In the genomic region with DNA sequence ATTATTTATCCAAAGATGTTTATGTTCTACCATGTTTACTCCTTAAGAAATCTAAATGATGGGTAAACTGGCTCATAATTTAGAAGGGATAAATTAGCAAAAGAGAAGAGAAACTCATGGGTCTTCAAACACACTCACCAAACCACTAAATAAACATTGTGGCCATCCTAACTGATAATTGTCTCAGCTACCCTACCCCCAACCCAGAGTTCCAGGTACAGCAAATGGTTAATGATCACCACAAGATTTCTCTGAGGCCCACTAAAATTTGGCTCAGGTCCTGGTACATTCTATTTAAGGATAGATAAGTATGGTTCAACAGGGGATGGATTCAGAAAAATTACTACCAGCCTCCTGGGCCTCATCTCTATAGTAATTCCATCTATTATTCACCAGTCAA, we compare ENCODE assay signal across 23 cellular contexts. TPM values are rescaled to one million over a fixed set of nuclear protein-coding genes. Genes with fewer than 3 reads are reported as not detected.
DNase-seq lines count a peak whose midpoint lies in the region; ATAC-seq and TF ChIP-seq lines count a peak whose summit lies in the region.
"Had no signal": no experiment of that assay in that cellular context is flagged by ENCODE, and none has a peak within 500 bp of the region (broad histone marks: within the 10 kb centered on the region; RNA-seq: fewer than 3 reads in every experiment).

No MANE protein-coding gene starts in this region.

- H3K27ac Mint-ChIP-seq in activated naive CD4-positive, alpha-beta T cell treated with anti-CD3 and anti-CD28 coated beads, Interleukin-2, amount 50 U/mL, for 24 hours = peak overlapping the region; percentile 17
- H3K27ac Mint-ChIP-seq: activated B cell treated with CpG ODN at 0.5 μM for 24 hours; activated CD4-positive, alpha-beta memory T cell treated with anti-CD3 and anti-CD28 coated beads, Interleukin-2, amount 10 ng/mL, durations not matched to agents 7 days and 5 days; activated naive CD4-positive, alpha-beta T cell treated with anti-CD3 and anti-CD28 coated beads for 36 hours; brain had no signal

- no peak overlapping the region for H3K4me2 ChIP-seq in trophoblast cell (ENCODE audit: low read length)

- H3K9me3 Mint-ChIP-seq in activated naive CD4-positive, alpha-beta T cell treated with anti-CD3 and anti-CD28 coated beads, Interleukin-2, amount 50 U/mL, for 24 hours = no peaks in the 10 kb centered on the region
- H3K9me3 Mint-ChIP-seq: activated B cell treated with CpG ODN at 0.5 μM for 24 hours; activated CD4-positive, alpha-beta memory T cell treated with anti-CD3 and anti-CD28 coated beads, Interleukin-2, amount 10 ng/mL, durations not matched to agents 7 days and 5 days; activated naive CD4-positive, alpha-beta T cell treated with anti-CD3 and anti-CD28 coated beads for 36 hours had no signal

- H3K79me2 ChIP-seq in trophoblast cell (ENCODE audit: control insufficient read depth, insufficient read depth, low read length, poor library complexity) = no peaks in the 10 kb centered on the region

- H3K4me1 ChIP-seq in gastroesophageal sphincter = peaks cover 0 to 47% (median 3%) of the 10 kb centered on the region in 3 donors
- peaks cover 4% of the 10 kb centered on the region in 2 experiments for H3K4me1 ChIP-seq in trophoblast cell (ENCODE audit: control insufficient read depth in 1 of 2, insufficient read depth in 2 of 2, low read length in 2 of 2)

- TF ChIP-seq CTCF in fibroblast of villous mesenchyme (IDR thresholded peaks at IDR 0.05; ENCODE audit: insufficient read depth, low read depth, low read length) (no peak), gastroesophageal sphincter (IDR thresholded peaks at IDR 0.05) (no peak)

- no peak overlapping the region for H3K9ac ChIP-seq in trophoblast cell (ENCODE audit: low read length)

- no peak for TF ChIP-seq EP300 in gastroesophageal sphincter (IDR thresholded peaks at IDR 0.05)

- no peak overlapping the region for H4K91ac ChIP-seq in trophoblast cell (ENCODE audit: low read depth, low read length)

- H3K4me3 ChIP-seq in fibroblast of villous mesenchyme (ENCODE audit: low read depth, low read length) = no peak overlapping the region
- H3K4me3 ChIP-seq in gastroesophageal sphincter = no peak overlapping the region
- H3K4me3 ChIP-seq in trophoblast cell (ENCODE audit: low read depth, low read length) = no peak overlapping the region
- H3K4me3 ChIP-seq: coronary artery, heart right ventricle, lower lobe of right lung, SK-N-MC had no signal

- H3K18ac ChIP-seq in trophoblast cell (ENCODE audit: low read length) = no peak overlapping the region

- no peak overlapping the region for H3K23ac ChIP-seq in trophoblast cell (ENCODE audit: low read length)

- H3K36me3 ChIP-seq in gastroesophageal sphincter = peaks cover 0 to 8% of the 10 kb centered on the region in 2 donors
- H3K36me3 ChIP-seq in trophoblast cell (ENCODE audit: control insufficient read depth in 1 of 2, insufficient read depth in 2 of 2, low read length in 2 of 2) = no peaks in the 10 kb centered on the region

- no peaks in the 10 kb centered on the region for H3K79me1 ChIP-seq in trophoblast cell (ENCODE audit: low read length)

- no peak overlapping the region for H2BK12ac ChIP-seq in trophoblast cell (ENCODE audit: low read length)

- H2AK5ac ChIP-seq in trophoblast cell (ENCODE audit: low read length) = no peak overlapping the region

- no peak overlapping the region for H2AFZ ChIP-seq in trophoblast cell (ENCODE audit: insufficient read depth, low read length, poor library complexity)

- H3K9me3 ChIP-seq in gastroesophageal sphincter = no peaks in the 10 kb centered on the region
- no peaks in the 10 kb centered on the region for H3K9me3 ChIP-seq in trophoblast cell (ENCODE audit: insufficient read depth, low read depth, low read length)
- H3K9me3 ChIP-seq: heart right ventricle, lower lobe of right lung had no signal

- TF ChIP-seq POLR2A in gastroesophageal sphincter (IDR thresholded peaks at IDR 0.05) = no peak

- H3K4me1 Mint-ChIP-seq in activated naive CD4-positive, alpha-beta T cell treated with anti-CD3 and anti-CD28 coated beads, Interleukin-2, amount 50 U/mL, for 24 hours = peaks cover 39% of the 10 kb centered on the region

- H3K27ac ChIP-seq in gastroesophageal sphincter (no peak overlapping the region), trophoblast cell (ENCODE audit: low read depth, low read length) (no peak overlapping the region)
- H3K27ac ChIP-seq: coronary artery, heart right ventricle, lower lobe of right lung, SK-N-MC had no signal

- no peak for ATAC-seq in gastroesophageal sphincter
- ATAC-seq: heart right ventricle, lower lobe of right lung had no signal

- no peak overlapping the region for H3K14ac ChIP-seq in trophoblast cell (ENCODE audit: low read length)

- no peak overlapping the region for H4K8ac ChIP-seq in trophoblast cell (ENCODE audit: low read depth, low read length)

- H3K4ac ChIP-seq in trophoblast cell (ENCODE audit: low read depth, low read length) = no peak overlapping the region

- no peak overlapping the region for H3K4me3 Mint-ChIP-seq in activated naive CD4-positive, alpha-beta T cell treated with anti-CD3 and anti-CD28 coated beads, Interleukin-2, amount 50 U/mL, for 24 hours
- H3K4me3 Mint-ChIP-seq: activated B cell treated with CpG ODN at 0.5 μM for 24 hours; activated CD4-positive, alpha-beta memory T cell treated with anti-CD3 and anti-CD28 coated beads, Interleukin-2, amount 10 ng/mL, durations not matched to agents 7 days and 5 days; activated naive CD4-positive, alpha-beta T cell treated with anti-CD3 and anti-CD28 coated beads for 36 hours; brain had no signal

- H2BK5ac ChIP-seq in trophoblast cell (ENCODE audit: low read depth, low read length, poor library complexity) = no peak overlapping the region

- no peak overlapping the region for H2BK120ac ChIP-seq in trophoblast cell (ENCODE audit: insufficient read depth, low read length, poor library complexity)

- no peaks in the 10 kb centered on the region for H3K27me3 ChIP-seq in gastroesophageal sphincter
- H3K27me3 ChIP-seq in trophoblast cell (ENCODE audit: insufficient read depth, low read length) = no peaks in the 10 kb centered on the region
- H3K27me3 ChIP-seq: heart right ventricle had no signal

- peaks cover 3% of the 10 kb centered on the region for H3K36me3 Mint-ChIP-seq in activated naive CD4-positive, alpha-beta T cell treated with anti-CD3 and anti-CD28 coated beads, Interleukin-2, amount 50 U/mL, for 24 hours

- DNase-seq in activated naive CD4-positive, alpha-beta T cell treated with Interleukin-2 at 50 U/mL for 16 hours = no peak
- DNase-seq in M059J (ENCODE audit: low read depth) (peak; percentile 26), fibroblast of villous mesenchyme (ENCODE audit: low read depth) (peak; percentile 67), T-helper 2 cell (no peak), NCI-H1930 (lab: John Stamatoyannopoulos, UW) (no peak), trophoblast cell (no peak)
- DNase-seq: 8988T; activated B cell treated with CpG ODN at 0.5 μM for 24 hours; activated CD4-positive, alpha-beta memory T cell treated with anti-CD3 and anti-CD28 coated beads, Interleukin-2, amount 10 ng/mL, durations not matched to agents 7 days and 5 days; activated naive CD4-positive, alpha-beta T cell treated with anti-CD3 and anti-CD28 coated beads for 36 hours; activated T-cell treated with anti-CD3 and anti-CD28 coated beads, Interleukin-2, amount 50 U/mL, for 1 hour; COR-L47; DND-41; heart right ventricle; lower lobe of right lung; NCI-H510A treated with DMSO at 0.1 percent for 48 hours; RPMI8226; T-helper 9 cell had no signal

- no peaks in the 10 kb centered on the region for H3K27me3 Mint-ChIP-seq in activated naive CD4-positive, alpha-beta T cell treated with anti-CD3 and anti-CD28 coated beads, Interleukin-2, amount 50 U/mL, for 24 hours
- H3K27me3 Mint-ChIP-seq: activated B cell treated with CpG ODN at 0.5 μM for 24 hours; activated CD4-positive, alpha-beta memory T cell treated with anti-CD3 and anti-CD28 coated beads, Interleukin-2, amount 10 ng/mL, durations not matched to agents 7 days and 5 days; brain had no signal

- H4K12ac ChIP-seq in trophoblast cell (ENCODE audit: low read depth, low read length) = no peak overlapping the region

RNA-seq across cellular contexts. Expression of gene SLC25A13, which starts 21.4 kb away (rescaled TPM):
- total RNA-seq in M059J (2014; rRNA removed; shearing (Covaris generic)) = 22.8 and 29.7 TPM in 2 replicates
- total RNA-seq in fibroblast of villous mesenchyme (22.5 and 43.2 TPM in 2 replicates), gastroesophageal sphincter (10 to 100 TPM; 19.0 to 42.0 (median 28.0) TPM)
- 25.2 and 25.5 TPM in 2 replicates for polyA plus RNA-seq in trophoblast cell (2013)

Comparison
In these comparisons a context has a peak if more than half of its experiments do, and no peak if none do; other contexts are left out.
1. DNase-seq: peak in M059J (single experiment) and fibroblast of villous mesenchyme (single experiment); none in activated naive CD4-positive, alpha-beta T cell treated with Interleukin-2 at 50 U/mL for 16 hours (single experiment), T-helper 2 cell (0 of 5), NCI-H1930 (0 of 2) and trophoblast cell (0 of 2).